In the genomic region with DNA sequence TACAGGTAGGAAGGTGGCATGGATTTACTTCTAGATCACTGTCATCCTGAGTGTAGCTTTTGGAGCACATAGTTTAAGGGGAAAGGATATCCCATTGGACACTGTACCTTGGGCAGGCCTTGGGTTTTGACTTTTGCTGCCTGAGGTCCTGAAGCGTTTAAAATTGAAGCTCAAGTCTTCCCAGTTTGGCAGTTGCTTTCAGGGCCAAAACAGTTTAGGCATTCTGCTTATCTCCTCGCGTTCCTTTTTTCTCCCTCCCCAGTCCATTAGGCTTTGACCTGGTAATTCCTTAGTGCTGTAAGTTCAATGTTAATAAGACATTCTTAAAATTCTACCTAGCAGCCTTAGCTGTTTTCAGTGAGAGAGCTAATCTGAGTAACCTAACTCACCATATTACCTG, we compare ENCODE assay signal across 27 cellular contexts. TPM values are rescaled to one million over a fixed set of nuclear protein-coding genes. Genes with fewer than 3 reads are reported as not detected.
DNase-seq lines count a peak whose midpoint lies in the region; ATAC-seq and TF ChIP-seq lines count a peak whose summit lies in the region.
"Had no signal": no experiment of that assay in that cellular context is flagged by ENCODE, and none has a peak within 500 bp of the region (broad histone marks: within the 10 kb centered on the region; RNA-seq: fewer than 3 reads in every experiment).

No MANE protein-coding gene starts in this region.

- H2AK5ac ChIP-seq in mesendoderm (ENCODE audit: low read length): no peak overlapping the region

- H3K4ac ChIP-seq in mesendoderm (ENCODE audit: low read depth, low read length): no peak overlapping the region

- H3K36me3 ChIP-seq in mesendoderm (ENCODE audit: control insufficient read depth, insufficient read depth, low read length): no peaks in the 10 kb centered on the region
- H3K36me3 ChIP-seq: BE2C had no signal

- H3K23ac ChIP-seq in mesendoderm (ENCODE audit: low read length): no peak overlapping the region

- H3K9me3 ChIP-seq in T-helper 17 cell (ENCODE audit: control insufficient read depth, low read length, poor library complexity, severe bottlenecking): no peaks in the 10 kb centered on the region
- H3K9me3 ChIP-seq: BE2C, SK-N-SH had no signal

- H3K18ac ChIP-seq in mesendoderm (ENCODE audit: low read length): no peak overlapping the region

- TF ChIP-seq CTCF in HFFc6 (IDR thresholded peaks at IDR 0.05): no peak

- no peak overlapping the region for H2BK5ac ChIP-seq in mesendoderm (ENCODE audit: low read length)

- no peak overlapping the region for H3K4me2 ChIP-seq in mesendoderm (ENCODE audit: low read length)
- H3K4me2 ChIP-seq: SK-N-SH had no signal

- H4K5ac ChIP-seq in mesendoderm (ENCODE audit: low read length): no peak overlapping the region

- H3K9ac ChIP-seq in mesendoderm (ENCODE audit: low read length): no peak overlapping the region
- H3K9ac ChIP-seq: GM23248, SK-N-SH had no signal

- no CpG with 5 or more reads among the region's 3 CpGs for WGBS in mesendoderm (ENCODE audit: extremely low coverage, insufficient coverage, low lambda C conversion rate)

- no peak overlapping the region for H4K8ac ChIP-seq in mesendoderm (ENCODE audit: low read depth, low read length)

- peaks cover 32% of the 10 kb centered on the region for H3K4me1 Mint-ChIP-seq in activated naive CD4-positive, alpha-beta T cell treated with anti-CD3 and anti-CD28 coated beads, Interleukin-2, amount 50 U/mL, for 24 hours
- H3K4me1 Mint-ChIP-seq in T-helper 17 cell (peaks cover 5% of the 10 kb centered on the region), HFFc6 (ENCODE audit: low read depth) (peaks cover under 1% of the 10 kb centered on the region; the same call in 1 of the 2 replicates)

- H3K79me2 ChIP-seq in mesendoderm (ENCODE audit: control insufficient read depth, insufficient read depth, low read length): no peaks in the 10 kb centered on the region

- no peaks in the 10 kb centered on the region for H3K9me3 Mint-ChIP-seq in activated naive CD4-positive, alpha-beta T cell treated with anti-CD3 and anti-CD28 coated beads, Interleukin-2, amount 50 U/mL, for 24 hours
- no peaks in the 10 kb centered on the region for H3K9me3 Mint-ChIP-seq in HFFc6
- H3K9me3 Mint-ChIP-seq: CD14-positive monocyte had no signal

- H3K79me1 ChIP-seq in mesendoderm (ENCODE audit: low read length): no peaks in the 10 kb centered on the region

- H3K36me3 Mint-ChIP-seq in activated naive CD4-positive, alpha-beta T cell treated with anti-CD3 and anti-CD28 coated beads, Interleukin-2, amount 50 U/mL, for 24 hours: peaks cover 13% of the 10 kb centered on the region
- H3K36me3 Mint-ChIP-seq in T-helper 17 cell (ENCODE audit: low read depth) (peaks cover 5% of the 10 kb centered on the region), HFFc6 (ENCODE audit: low read depth) (peaks cover 4% of the 10 kb centered on the region; the same call in 1 of the 2 replicates)

- ATAC-seq in T-helper 17 cell (no peak), GM18517 (IDR thresholded peaks at IDR 0.05; ENCODE audit: unreplicated experiment) (no peak)
- ATAC-seq: GM12878, HCT116 had no signal

- no peak overlapping the region for H3K27ac ChIP-seq in mesendoderm (ENCODE audit: low read depth, low read length)
- H3K27ac ChIP-seq: 22Rv1, GM23248, HL-60 had no signal

- no peak overlapping the region for H3K56ac ChIP-seq in mesendoderm (ENCODE audit: low read length)

- no peak overlapping the region for H3K4me3 Mint-ChIP-seq in activated naive CD4-positive, alpha-beta T cell treated with anti-CD3 and anti-CD28 coated beads, Interleukin-2, amount 50 U/mL, for 24 hours
- no peak overlapping the region for H3K4me3 Mint-ChIP-seq in T-helper 17 cell
- H3K4me3 Mint-ChIP-seq in HFFc6: no peak overlapping the region
- H3K4me3 Mint-ChIP-seq: CD14-positive monocyte had no signal

- H2BK15ac ChIP-seq in mesendoderm (replicated peaks; ENCODE audit: low read depth): no peak overlapping the region

- no peaks in the 10 kb centered on the region for H3K4me1 ChIP-seq in mesendoderm (ENCODE audit: control insufficient read depth, low read depth, low read length)
- H3K4me1 ChIP-seq: BE2C had no signal

- peak overlapping the region; percentile 65 for H3K27ac Mint-ChIP-seq in activated naive CD4-positive, alpha-beta T cell treated with anti-CD3 and anti-CD28 coated beads, Interleukin-2, amount 50 U/mL, for 24 hours
- H3K27ac Mint-ChIP-seq in T-helper 17 cell (peak overlapping the region; percentile 8), HFFc6 (no peak overlapping the region)
- H3K27ac Mint-ChIP-seq: CD14-positive monocyte had no signal

- DNase-seq in activated naive CD4-positive, alpha-beta T cell (lab: John Stamatoyannopoulos, UW): no peak
- no peak for DNase-seq in T-helper 17 cell
- peak; percentile 21 for DNase-seq in mesendoderm
- no peak for DNase-seq in NCI-H2029 (lab: John Stamatoyannopoulos, UW)
- no peak for DNase-seq in HFFc6
- DNase-seq: ACHN, BE2C, GDM1, GM23248, KBM-7, MV-4-11, NCI-H1105, NCI-H1436 treated with DMSO at 0.1 percent for 48 hours, NCI-H187 treated with DMSO at 0.1 percent for 48 hours, NCI-H2107, NCI-H446, NCI-H524 treated with DMSO at 0.1 percent for 48 hours, NCI-H774, SK-N-SH, SW 1271 had no signal

- no peak overlapping the region for H3K4me3 ChIP-seq in mesendoderm (ENCODE audit: low read length)
- H3K4me3 ChIP-seq: GM12878, GM23248 had no signal

- H3K27me3 Mint-ChIP-seq in activated naive CD4-positive, alpha-beta T cell treated with anti-CD3 and anti-CD28 coated beads, Interleukin-2, amount 50 U/mL, for 24 hours: no peaks in the 10 kb centered on the region
- H3K27me3 Mint-ChIP-seq in T-helper 17 cell (no peaks in the 10 kb centered on the region), HFFc6 (ENCODE audit: insufficient read depth) (no peaks in the 10 kb centered on the region)

- H2BK120ac ChIP-seq in mesendoderm (ENCODE audit: low read depth, low read length): no peak overlapping the region

- no peaks in the 10 kb centered on the region for H3K27me3 ChIP-seq in mesendoderm (ENCODE audit: insufficient read depth, low read length, poor library complexity)
- H3K27me3 ChIP-seq: BE2C had no signal

RNA-seq across cellular contexts. Expression of a gene that starts 35.7 kb away (rescaled TPM):
- total RNA-seq in T-helper 17 cell: 10 to 100 TPM; 12.0 to 16.8 TPM
- 44.3 TPM for polyA plus RNA-seq in mesendoderm (2013, experiment 1 of 2)
- polyA plus RNA-seq in mesendoderm (2013, experiment 2 of 2): 46.1 TPM
- total RNA-seq in HFFc6 (2021; fragmentation: NEBNext Ultra II Directional; extraction: Animal tissue kit (Norgen Biotek cat#: 25700)): 10 to 100 TPM; 28.9 to 39.5 (median 35.6) TPM
